25 cellular contexts compared by ENCODE assay signal in genomic region chr15:22902578-22902977, GRCh38.
DNase-seq lines count a peak whose midpoint lies in the region; ATAC-seq, FAIRE-seq and TF ChIP-seq lines count a peak whose summit lies in the region.
"Had no signal": no experiment of that assay in that cellular context is flagged by ENCODE, and none has a peak within 500 bp of the region (broad histone marks: within the 10 kb centered on the region; RNA-seq: fewer than 3 reads in every experiment).

No MANE protein-coding gene starts in this region.

- H3K27me3 ChIP-seq in DND-41 (ENCODE audit: insufficient read depth, low read length, poor library complexity) (no peaks in the 10 kb centered on the region), IMR-90 (ENCODE audit: control insufficient read depth, insufficient read depth, low read length) (no peaks in the 10 kb centered on the region), H1 (replicated peaks in 1 of 4; ENCODE audit: control insufficient read depth in 3 of 4, extremely low read depth in 1 of 4, insufficient read depth in 3 of 4, low read length in 3 of 4) (no peaks in the 10 kb centered on the region), neuronal stem cell (ENCODE audit: control insufficient read depth in 3 of 3, insufficient read depth in 3 of 3, low read depth in 1 of 3, low read length in 3 of 3) (no peaks in the 10 kb centered on the region), SJCRH30 (no peaks in the 10 kb centered on the region)
- H3K27me3 ChIP-seq: body of pancreas, esophagus squamous epithelium, gastroesophageal sphincter, pancreas, sigmoid colon had no signal

- no peak overlapping the region for H3K27ac ChIP-seq in DND-41 (ENCODE audit: low read length)
- H3K27ac ChIP-seq in IMR-90 (ENCODE audit: insufficient read depth, low read length), result no peak overlapping the region
- H3K27ac ChIP-seq in H1 (ENCODE audit: low read depth, low read length), result no peak overlapping the region
- no peak overlapping the region for H3K27ac ChIP-seq in neuronal stem cell (replicated peaks; ENCODE audit: low read length)
- H3K27ac ChIP-seq in SJCRH30, result no peak overlapping the region
- H3K27ac ChIP-seq: body of pancreas, esophagus squamous epithelium, gastroesophageal sphincter, pancreas, sigmoid colon, SK-N-MC had no signal

- peaks cover 6% of the 10 kb centered on the region; the same call in 1 of the 2 replicates for H3K36me3 ChIP-seq in DND-41 (ENCODE audit: insufficient read depth, low read length)
- peaks cover 58% of the 10 kb centered on the region for H3K36me3 ChIP-seq in IMR-90 (ENCODE audit: control insufficient read depth, insufficient read depth, low read length)
- H3K36me3 ChIP-seq in H1 (ENCODE audit: control insufficient read depth in 2 of 4, insufficient read depth in 4 of 4, low read length in 3 of 4), result no peaks in the 10 kb centered on the region; a peak in 2 of 8 replicates
- peaks cover 44 to 78% of the 10 kb centered on the region in 2 donors for H3K36me3 ChIP-seq in neuronal stem cell (replicated peaks in 1 of 2; ENCODE audit: control insufficient read depth in 2 of 2, insufficient read depth in 2 of 2, low read length in 2 of 2)
- H3K36me3 ChIP-seq in SJCRH30, result peaks cover 16% of the 10 kb centered on the region

- ATAC-seq in DND-41 (ENCODE audit: insufficient read depth, low read depth) (no peak), IMR-90 (ENCODE audit: low read depth) (no peak)
- ATAC-seq: body of pancreas; gastroesophageal sphincter; naive thymus-derived CD8-positive, alpha-beta T cell; pancreas had no signal

- H3K4me2 ChIP-seq in DND-41 (ENCODE audit: insufficient read depth, low read length), result no peak overlapping the region
- H3K4me2 ChIP-seq in IMR-90 (ENCODE audit: low read depth, low read length), result no peak overlapping the region
- H3K4me2 ChIP-seq in H1 (ENCODE audit: insufficient read depth in 1 of 2, low read depth in 2 of 2, low read length in 2 of 2), result no peak overlapping the region
- no peak overlapping the region for H3K4me2 ChIP-seq in neuronal stem cell (ENCODE audit: insufficient read depth, low read length, poor library complexity, severe bottlenecking)

- no peak overlapping the region for H3K18ac ChIP-seq in IMR-90 (ENCODE audit: low read depth, low read length)
- H3K18ac ChIP-seq in H1 (ENCODE audit: extremely low read depth, low read length), result no peak overlapping the region
- H3K18ac ChIP-seq in neuronal stem cell (ENCODE audit: low read length), result peak overlapping the region; percentile 28

- peaks cover 4% of the 10 kb centered on the region; the same call in 1 of the 2 replicates for H3K9me1 ChIP-seq in IMR-90 (ENCODE audit: insufficient read depth, low read length)

- POLR2A ChIA-PET in IMR-90 (lab: Charles Lee; ENCODE audit: unreplicated experiment), result no interaction called here
- POLR2A ChIA-PET in H1 (lab: Charles Lee; ENCODE audit: partially characterized antibody), result no interaction called here
- POLR2A ChIA-PET in activated CD4-positive, alpha-beta T cell treated with anti-CD3 and anti-CD28 coated beads, Interleukin-2, amount 10 ng/mL, durations not matched to agents 7 days and 5 days (lab: Charles Lee), result interaction anchor here (0.6 kb wide), 1 partner anchor 48 kb away, joined by 3 read pairs; no protein-coding TSS in a partner anchor

- H3K9ac ChIP-seq in DND-41 (ENCODE audit: low read depth, low read length) (no peak overlapping the region), IMR-90 (ENCODE audit: low read depth, low read length) (no peak overlapping the region), H1 (replicated peaks in 1 of 4; ENCODE audit: extremely low read depth in 1 of 4, low read depth in 3 of 4, low read length in 3 of 4) (no peak overlapping the region), neuronal stem cell (ENCODE audit: low read depth, low read length, poor library complexity) (no peak overlapping the region)

- H2BK15ac ChIP-seq in IMR-90 (ENCODE audit: low read depth, low read length) (no peak overlapping the region), H1 (ENCODE audit: low read length) (no peak overlapping the region), neuronal stem cell (ENCODE audit: low read length) (no peak overlapping the region)

- H4K91ac ChIP-seq in IMR-90 (ENCODE audit: insufficient read depth, low read depth, low read length) (no peak overlapping the region), H1 (replicated peaks; ENCODE audit: insufficient read length, low read length) (no peak overlapping the region), neuronal stem cell (ENCODE audit: low read depth, low read length, poor library complexity) (no peak overlapping the region)

- no peak overlapping the region for H2BK5ac ChIP-seq in IMR-90 (ENCODE audit: low read depth, low read length, poor library complexity, severe bottlenecking)
- H2BK5ac ChIP-seq in H1 (ENCODE audit: low read depth, low read length), result peak overlapping the region; percentile 49
- H2BK5ac ChIP-seq in neuronal stem cell (ENCODE audit: low read length), result peak overlapping the region; percentile 53

- intact Hi-C loops in IMR-90 (cut with micrococcal nuclease), result no loop called here

- H2BK120ac ChIP-seq in IMR-90 (ENCODE audit: low read depth, low read length), result no peak overlapping the region
- H2BK120ac ChIP-seq in H1 (replicated peaks; ENCODE audit: low read depth, low read length), result no peak overlapping the region
- H2BK120ac ChIP-seq in neuronal stem cell (ENCODE audit: low read depth, low read length), result no peak overlapping the region

- 94% methylated on average over 10 of the region's 12 CpGs; no CpG with 5 or more reads in 1 of the 2 experiments for WGBS in IMR-90 (ENCODE audit: extremely low coverage in 2 of 2, insufficient read length in 1 of 2), 2 experiments
- 93% methylated on average over 10 of the region's 12 CpGs; no CpG with 5 or more reads in 1 of the 2 experiments for WGBS in H1 (ENCODE audit: extremely low coverage in 1 of 2, insufficient coverage in 1 of 2, insufficient read length in 1 of 2, insufficient replicate concordance in 2 of 2, low coverage in 1 of 2, low lambda C conversion rate in 2 of 2, missing lambda C conversion rate in 1 of 2), 2 experiments
- no CpG with 5 or more reads among the region's 12 CpGs for WGBS in neuronal stem cell (ENCODE audit: extremely low coverage in 2 of 2, insufficient read length in 2 of 2, insufficient replicate concordance in 1 of 2), 2 donors

- no TSS peak for BruUV-seq in IMR-90 (replicated peaks; lab: Mats Ljungman, UMichigan)

- no peak overlapping the region for H2BK12ac ChIP-seq in H1 (ENCODE audit: low read depth, low read length)
- no peak overlapping the region for H2BK12ac ChIP-seq in neuronal stem cell (ENCODE audit: low read length)

- H2BK20ac ChIP-seq in IMR-90 (ENCODE audit: low read depth, low read length) (no peak overlapping the region), H1 (ENCODE audit: low read length) (no peak overlapping the region)

- DNase-seq in DND-41 (no peak), IMR-90 (no peak), H1 (ENCODE audit: low read depth in 1 of 2, low spot score in 2 of 2) (no peak), neuronal stem cell (ENCODE audit: low spot score) (no peak), SJCRH30 (no peak), KG1 (lab: John Stamatoyannopoulos, UW) (no peak), islet precursor cell (no peak)
- no peak for DNase-seq in activated CD4-positive, alpha-beta T cell treated with anti-CD3 and anti-CD28 coated beads, Interleukin-2, amount 10 ng/mL, durations not matched to agents 7 days and 5 days
- DNase-seq: ACHN; activated B cell treated with CpG ODN at 0.5 μM for 24 hours; activated CD4-positive, alpha-beta memory T cell treated with anti-CD3 and anti-CD28 coated beads for 36 hours; activated effector memory CD4-positive, alpha-beta T cell treated with anti-CD3 and anti-CD28 coated beads, Interleukin-2, amount 50 U/mL, for 16 hours; body of pancreas; CD4-positive, CD25-positive, alpha-beta regulatory T cell; effector CD8-positive, alpha-beta T cell; esophagus squamous epithelium; naive thymus-derived CD8-positive, alpha-beta T cell; NCI-H187 treated with DMSO at 0.1 percent for 48 hours; NCI-H345; sigmoid colon had no signal

- H3K4ac ChIP-seq in IMR-90 (ENCODE audit: low read depth, low read length), result no peak overlapping the region
- no peak overlapping the region for H3K4ac ChIP-seq in H1 (replicated peaks; ENCODE audit: insufficient read length, low read depth, low read length)
- H3K4ac ChIP-seq in neuronal stem cell (ENCODE audit: low read length), result no peak overlapping the region

- H4K8ac ChIP-seq in IMR-90 (ENCODE audit: low read depth in 2 of 2, low read length in 2 of 2) (no peak overlapping the region), H1 (ENCODE audit: extremely low read depth, insufficient read depth, low read length) (0 out of 2 replicates have a peak overlapping the region, but pooled peaks have one; percentile 68), neuronal stem cell (ENCODE audit: low read depth, low read length) (no peak overlapping the region)

- CTCF ChIA-PET in IMR-90 (lab: Yijun Ruan, JAX) (no interaction called here), H1 (lab: Charles Lee; ENCODE audit: partially characterized antibody) (interaction anchor here (0.8 to 1.8 kb wide), 7 partner anchors 8 to 91 kb away, joined by 3 to 7 read pairs (median 4); no protein-coding TSS in a partner anchor)
- CTCF ChIA-PET in activated CD4-positive, alpha-beta T cell treated with anti-CD3 and anti-CD28 coated beads, Interleukin-2, amount 10 ng/mL, durations not matched to agents 7 days and 5 days (lab: Charles Lee), result no interaction called here

- in situ Hi-C loops in IMR-90 (cut with MboI; ENCODE audit: low sequenced_read_pairs), result no loop called here

- H3K36me3 Mint-ChIP-seq in activated CD4-positive, alpha-beta T cell treated with anti-CD3 and anti-CD28 coated beads, Interleukin-2, amount 10 ng/mL, durations not matched to agents 7 days and 5 days (ENCODE audit: low read depth), result peaks cover 2% of the 10 kb centered on the region
- H3K36me3 Mint-ChIP-seq: naive thymus-derived CD8-positive, alpha-beta T cell had no signal

- H3K56ac ChIP-seq in IMR-90 (ENCODE audit: extremely low read depth, insufficient read depth, low read length) (no peak overlapping the region), H1 (replicated peaks; ENCODE audit: insufficient read length, low read depth, low read length) (no peak overlapping the region)

- no peaks in the 10 kb centered on the region for H3K9me3 Mint-ChIP-seq in activated CD4-positive, alpha-beta T cell treated with anti-CD3 and anti-CD28 coated beads, Interleukin-2, amount 10 ng/mL, durations not matched to agents 7 days and 5 days
- H3K9me3 Mint-ChIP-seq: activated B cell treated with CpG ODN at 0.5 μM for 24 hours; activated CD4-positive, alpha-beta memory T cell treated with anti-CD3 and anti-CD28 coated beads for 36 hours; naive thymus-derived CD8-positive, alpha-beta T cell; T-helper 2 cell treated with Interferon-gamma antibody and Interleukin-4, amounts not matched to agents 5 μg/mL and 100 μg/mL, for 36 hours; type B pancreatic cell had no signal

- H3K79me2 ChIP-seq in DND-41 (ENCODE audit: insufficient read depth, low read length) (no peaks in the 10 kb centered on the region), H1 (ENCODE audit: control insufficient read depth in 1 of 2, insufficient read depth in 2 of 2, low read length in 2 of 2) (no peaks in the 10 kb centered on the region)

- no peak overlapping the region for H3K23ac ChIP-seq in IMR-90 (ENCODE audit: low read depth, low read length)
- H3K23ac ChIP-seq in H1 (ENCODE audit: insufficient read length), result no peak overlapping the region
- peak overlapping the region; percentile 65 for H3K23ac ChIP-seq in neuronal stem cell (ENCODE audit: low read depth, low read length, poor library complexity)

- H3K9me3 ChIP-seq in DND-41 (ENCODE audit: insufficient read depth, low read length, severe bottlenecking) (no peaks in the 10 kb centered on the region), IMR-90 (ENCODE audit: control insufficient read depth, insufficient read depth, low read length) (no peaks in the 10 kb centered on the region), H1 (ENCODE audit: insufficient read depth in 2 of 2, low read depth in 1 of 2, low read length in 1 of 2) (no peaks in the 10 kb centered on the region), neuronal stem cell (replicated peaks in 1 of 2; ENCODE audit: control insufficient read depth in 2 of 2, insufficient read depth in 1 of 2, low read depth in 1 of 2, low read length in 2 of 2) (no peaks in the 10 kb centered on the region), SJCRH30 (replicated peaks) (no peaks in the 10 kb centered on the region)
- H3K9me3 ChIP-seq: body of pancreas, esophagus squamous epithelium, gastroesophageal sphincter, pancreas, sigmoid colon had no signal

- H3K4me1 Mint-ChIP-seq in activated CD4-positive, alpha-beta T cell treated with anti-CD3 and anti-CD28 coated beads, Interleukin-2, amount 10 ng/mL, durations not matched to agents 7 days and 5 days, result no peaks in the 10 kb centered on the region
- H3K4me1 Mint-ChIP-seq: CD4-positive, CD25-positive, alpha-beta regulatory T cell; naive thymus-derived CD8-positive, alpha-beta T cell had no signal

- peak overlapping the region; percentile 6 for H2AK9ac ChIP-seq in IMR-90 (replicated peaks; ENCODE audit: low read depth, low read length, poor library complexity)

- no peaks in the 10 kb centered on the region for H3K27me3 Mint-ChIP-seq in activated CD4-positive, alpha-beta T cell treated with anti-CD3 and anti-CD28 coated beads, Interleukin-2, amount 10 ng/mL, durations not matched to agents 7 days and 5 days
- H3K27me3 Mint-ChIP-seq: activated B cell treated with CpG ODN at 0.5 μM for 24 hours; activated CD4-positive, alpha-beta memory T cell treated with anti-CD3 and anti-CD28 coated beads for 36 hours; CD4-positive, CD25-positive, alpha-beta regulatory T cell; naive thymus-derived CD8-positive, alpha-beta T cell; type B pancreatic cell had no signal

- H3K4me3 Mint-ChIP-seq in activated CD4-positive, alpha-beta T cell treated with anti-CD3 and anti-CD28 coated beads, Interleukin-2, amount 10 ng/mL, durations not matched to agents 7 days and 5 days, result no peak overlapping the region
- H3K4me3 Mint-ChIP-seq: activated B cell treated with CpG ODN at 0.5 μM for 24 hours; activated CD4-positive, alpha-beta memory T cell treated with anti-CD3 and anti-CD28 coated beads for 36 hours; CD4-positive, CD25-positive, alpha-beta regulatory T cell; naive thymus-derived CD8-positive, alpha-beta T cell; T-helper 2 cell treated with Interferon-gamma antibody and Interleukin-4, amounts not matched to agents 5 μg/mL and 100 μg/mL, for 36 hours; type B pancreatic cell had no signal

- no peak overlapping the region for H3K4me3 ChIP-seq in DND-41 (ENCODE audit: low read depth in 1 of 2, low read length in 2 of 2)
- no peak overlapping the region for H3K4me3 ChIP-seq in IMR-90 (ENCODE audit: insufficient read depth, low read depth, low read length)
- no peak overlapping the region for H3K4me3 ChIP-seq in H1 (ENCODE audit: extremely low read depth in 1 of 4, insufficient read depth in 2 of 4, low read depth in 3 of 4, low read length in 4 of 4)
- H3K4me3 ChIP-seq in neuronal stem cell (ENCODE audit: low read length in 2 of 2), result no peak overlapping the region
- no peak overlapping the region for H3K4me3 ChIP-seq in SJCRH30
- H3K4me3 ChIP-seq: body of pancreas, esophagus squamous epithelium, gastroesophageal sphincter, pancreas, sigmoid colon, SK-N-MC had no signal

- no peak overlapping the region for H3K27ac Mint-ChIP-seq in activated CD4-positive, alpha-beta T cell treated with anti-CD3 and anti-CD28 coated beads, Interleukin-2, amount 10 ng/mL, durations not matched to agents 7 days and 5 days
- H3K27ac Mint-ChIP-seq: activated B cell treated with CpG ODN at 0.5 μM for 24 hours; activated CD4-positive, alpha-beta memory T cell treated with anti-CD3 and anti-CD28 coated beads for 36 hours; CD4-positive, CD25-positive, alpha-beta regulatory T cell; naive thymus-derived CD8-positive, alpha-beta T cell; T-helper 2 cell treated with Interferon-gamma antibody and Interleukin-4, amounts not matched to agents 5 μg/mL and 100 μg/mL, for 36 hours; type B pancreatic cell had no signal

- no peaks in the 10 kb centered on the region for H3K4me1 ChIP-seq in DND-41 (ENCODE audit: insufficient read depth, low read length)
- H3K4me1 ChIP-seq in IMR-90 (ENCODE audit: control insufficient read depth, insufficient read depth, low read length), result no peaks in the 10 kb centered on the region
- no peaks in the 10 kb centered on the region for H3K4me1 ChIP-seq in H1 (replicated peaks in 1 of 4; ENCODE audit: control insufficient read depth in 3 of 4, insufficient read depth in 4 of 4, low read length in 3 of 4)
- no peaks in the 10 kb centered on the region for H3K4me1 ChIP-seq in neuronal stem cell (ENCODE audit: control insufficient read depth in 2 of 2, insufficient read depth in 1 of 2, low read depth in 1 of 2, low read length in 2 of 2)
- no peaks in the 10 kb centered on the region for H3K4me1 ChIP-seq in SJCRH30
- H3K4me1 ChIP-seq: esophagus squamous epithelium, gastroesophageal sphincter, sigmoid colon had no signal

- dilution Hi-C loops in IMR-90 (cut with HindIII; ENCODE audit: low sequenced_read_pairs, unreplicated experiment), result no loop called here

- H3K79me1 ChIP-seq in IMR-90 (ENCODE audit: low read depth in 1 of 2, low read length in 2 of 2) (peaks cover 3 to 5% of the 10 kb centered on the region in 2 experiments; a peak in 1 of 4 replicates), H1 (ENCODE audit: low read depth, low read length) (no peaks in the 10 kb centered on the region), neuronal stem cell (ENCODE audit: low read depth, low read length) (peaks cover 14% of the 10 kb centered on the region)

- TF ChIP-seq RAD21 in IMR-90 (IDR thresholded peaks at IDR 0.05; ENCODE audit: low read length) (no peak), H1 (IDR thresholded peaks at IDR 0.05 in 1 of 2, conservative IDR thresholded peaks at IDR 0.05 in 1 of 2; ENCODE audit: low read depth in 2 of 2, low read length in 2 of 2) (peak; percentile 66 to 72)

- H2AK5ac ChIP-seq in IMR-90 (ENCODE audit: low read depth, low read length) (no peak overlapping the region), H1 (ENCODE audit: low read depth, low read length) (no peak overlapping the region), neuronal stem cell (ENCODE audit: low read depth, low read length) (no peak overlapping the region)

- H4K20me1 ChIP-seq in DND-41 (ENCODE audit: insufficient read depth, low read length) (no peaks in the 10 kb centered on the region), IMR-90 (ENCODE audit: insufficient read depth, low read length) (no peaks in the 10 kb centered on the region), H1 (replicated peaks in 1 of 2; ENCODE audit: control insufficient read depth in 1 of 2, insufficient read depth in 2 of 2, low read length in 2 of 2) (peaks cover under 1 to 6% of the 10 kb centered on the region in 2 experiments)

- H4K5ac ChIP-seq in IMR-90 (ENCODE audit: low read depth, low read length), result no peak overlapping the region
- no peak overlapping the region for H4K5ac ChIP-seq in H1 (ENCODE audit: insufficient read length, low read depth, low read length)

- H3K14ac ChIP-seq in IMR-90 (replicated peaks; ENCODE audit: low read depth, low read length) (no peak overlapping the region), H1 (ENCODE audit: insufficient read length) (no peak overlapping the region), neuronal stem cell (ENCODE audit: low read length) (peak overlapping the region; percentile 8)

- TF ChIP-seq EP300 in H1 (IDR thresholded peaks at IDR 0.05; ENCODE audit: borderline replicate concordance in 1 of 2, low read depth in 2 of 2, low read length in 2 of 2), result no peak

- FAIRE-seq in H1 (lab: Jason Lieb, UNC), result no peak
- FAIRE-seq: pancreas had no signal

- H3K23me2 ChIP-seq in H1 (ENCODE audit: low read depth, low read length), result 0 out of 2 replicates have a peak, but pooled peaks cover 2% of the 10 kb centered on the region

- TF ChIP-seq CTCF in DND-41 (IDR thresholded peaks at IDR 0.05; ENCODE audit: borderline replicate concordance, extremely low read depth, low read length, poor library complexity, severe bottlenecking) (peak; percentile 9), IMR-90 (conservative IDR thresholded peaks at IDR 0.05; ENCODE audit: low read depth, low read length) (no peak), H1 (IDR thresholded peaks at IDR 0.05; ENCODE audit: control extremely low read depth in 1 of 3, insufficient read depth in 1 of 3, low read depth in 1 of 3, low read length in 3 of 3) (peak; percentile 38 to 71 (median 54))

- TF ChIP-seq POLR2A in IMR-90 (IDR thresholded peaks at IDR 0.05; ENCODE audit: low read depth, low read length), result no peak
- TF ChIP-seq POLR2A in H1 (IDR thresholded peaks at IDR 0.05; ENCODE audit: control extremely low read depth in 1 of 2, low read depth in 2 of 2, low read length in 2 of 2), result no peak

- H2AFZ ChIP-seq in DND-41 (ENCODE audit: low read depth, low read length), result no peak overlapping the region
- H2AFZ ChIP-seq in IMR-90 (replicated peaks; ENCODE audit: low read length, poor library complexity), result no peak overlapping the region
- no peak overlapping the region for H2AFZ ChIP-seq in H1 (ENCODE audit: low read length)
- no peak overlapping the region for H2AFZ ChIP-seq in neuronal stem cell (ENCODE audit: low read length)
